Comparison of ENCODE assay signal across 18 cellular contexts in the genomic region with DNA sequence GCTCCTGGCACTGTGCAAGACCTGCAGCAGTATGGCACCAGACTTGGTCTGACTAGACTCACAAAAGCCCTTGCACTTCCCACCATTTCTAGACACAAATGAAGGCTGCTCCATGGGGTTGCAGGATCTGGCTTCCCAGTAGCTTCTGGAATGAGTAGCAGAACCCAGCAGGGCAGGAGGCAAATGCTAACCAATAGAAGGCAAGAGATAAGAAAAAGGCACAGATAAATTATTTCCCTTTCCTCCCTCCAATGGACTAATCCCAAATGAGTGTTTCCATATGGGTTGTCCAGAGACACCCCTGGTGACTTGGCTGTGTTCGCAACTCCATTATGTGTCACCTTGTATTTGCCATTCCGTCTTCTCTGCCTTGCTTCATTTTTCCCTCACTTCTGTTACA. TPM values are rescaled to one million over a fixed set of nuclear protein-coding genes. Genes with fewer than 3 reads are reported as not detected.
DNase-seq lines count a peak whose midpoint lies in the region; ATAC-seq and TF ChIP-seq lines count a peak whose summit lies in the region.
"Had no signal": no experiment of that assay in that cellular context is flagged by ENCODE, and none has a peak within 500 bp of the region (broad histone marks: within the 10 kb centered on the region; RNA-seq: fewer than 3 reads in every experiment).

No MANE protein-coding gene starts in this region.

- H4K20me1 ChIP-seq in GM23338 (replicated peaks; ENCODE audit: insufficient read depth) (no peaks in the 10 kb centered on the region), SK-N-SH (ENCODE audit: insufficient read depth) (no peaks in the 10 kb centered on the region)

- no peak for TF ChIP-seq POLR2A in heart left ventricle (IDR thresholded peaks at IDR 0.05)

- POLR2A ChIA-PET in SK-N-SH (lab: Yijun Ruan, JAX), result interaction anchor here (1.4 kb wide), 1 partner anchor 50 kb away, joined by 6 read pairs; a partner anchor contains a TSS

- 86% methylated on average over 2 of the region's 2 CpGs for WGBS in SK-N-SH (ENCODE audit: low lambda C conversion rate)
- WGBS in heart left ventricle, 4 donors, result 41 to 60% (median 52%) methylated on average over 2 of the region's 2 CpGs

- H3K4me2 ChIP-seq in GM23338 (peak overlapping the region; percentile 58), SK-N-SH (no peak overlapping the region)

- no peaks in the 10 kb centered on the region for H3K27me3 ChIP-seq in GM23338 (ENCODE audit: insufficient read depth)
- H3K27me3 ChIP-seq in SK-N-SH (ENCODE audit: insufficient read depth), result no peaks in the 10 kb centered on the region
- H3K27me3 ChIP-seq in heart left ventricle, result no peaks in the 10 kb centered on the region
- H3K27me3 ChIP-seq: SJSA1 had no signal

- H3K79me2 ChIP-seq in GM23338 (replicated peaks; ENCODE audit: insufficient read depth) (peaks cover 27% of the 10 kb centered on the region), SK-N-SH (ENCODE audit: insufficient read depth) (no peaks in the 10 kb centered on the region)

- intact Hi-C loops in heart left ventricle (cut with DNase I), result no loop called here

- DNase-seq in GM23338 (ENCODE audit: low spot score), result no peak
- DNase-seq in SK-N-SH, result peak; percentile 18
- DNase-seq in heart left ventricle, result no peak
- DNase-seq in mesothelial cell of epicardium (ENCODE audit: low spot score in 2 of 2, unreplicated experiment in 2 of 2), result no peak
- no peak for DNase-seq in effector CD4-positive, alpha-beta T cell
- no peak for DNase-seq in GM20000 (ENCODE audit: low spot score)
- no peak for DNase-seq in OCI-M2 (lab: John Stamatoyannopoulos, UW; ENCODE audit: unreplicated experiment)
- DNase-seq: AML-193; CD4-positive, alpha-beta memory T cell; DMS79 treated with DMSO at 0.1 percent for 48 hours; GF-D8; IMR-90; Kasumi-1; NCI-H1930; NCI-H2171 treated with DMSO at 0.1 percent for 48 hours; NCI-H510A; RPMI8226 had no signal

- H3F3A ChIP-seq in GM23338 (replicated peaks; ENCODE audit: low read depth) (0 out of 2 replicates have a peak, but pooled peaks cover 2% of the 10 kb centered on the region), SK-N-SH (replicated peaks; ENCODE audit: insufficient read depth) (no peaks in the 10 kb centered on the region)

- ATAC-seq in GM23338 (peak; percentile 19), heart left ventricle (peak in 3 of 4 donors; percentile 8 to 70 (median 60))

- CTCF ChIA-PET in SK-N-SH (lab: Yijun Ruan, JAX), result interaction anchor here (1.2 to 1.8 kb wide), 3 partner anchors 9 to 49 kb away, joined by 4 to 6 read pairs (median 4); no protein-coding TSS in a partner anchor

- H3K9me3 ChIP-seq in SK-N-SH (no peaks in the 10 kb centered on the region), heart left ventricle (no peaks in the 10 kb centered on the region)
- H3K9me3 ChIP-seq: SJSA1 had no signal

- peak overlapping the region; percentile 27; the same call in 1 of the 2 replicates for H3K27ac ChIP-seq in GM23338 (ENCODE audit: low read depth)
- H3K27ac ChIP-seq in SK-N-SH (ENCODE audit: low read depth in 2 of 2, low read length in 1 of 2), result peak overlapping the region in 1 of 2 experiments; percentile 96; a peak in 2 of 4 replicates
- H3K27ac ChIP-seq in heart left ventricle, result peak overlapping the region in 4 of 12 donors; percentile 3 to 38 (median 17)
- H3K27ac ChIP-seq: SJSA1 had no signal

- H3K9me3 Mint-ChIP-seq in GM23338 (no peaks in the 10 kb centered on the region), mesothelial cell of epicardium (no peaks in the 10 kb centered on the region)
- H3K9me3 Mint-ChIP-seq: CD4-positive, alpha-beta memory T cell had no signal

- no peak for TF ChIP-seq RAD21 in SK-N-SH (IDR thresholded peaks at IDR 0.05; ENCODE audit: low read length)

- peak overlapping the region; percentile 29; the same call in 1 of the 3 replicates for H3K4me3 Mint-ChIP-seq in GM23338
- no peak overlapping the region for H3K4me3 Mint-ChIP-seq in mesothelial cell of epicardium
- H3K4me3 Mint-ChIP-seq: CD4-positive, alpha-beta memory T cell had no signal

- H3K9ac ChIP-seq in SK-N-SH, result no peak overlapping the region

- H3K4me1 ChIP-seq in GM23338 (ENCODE audit: insufficient read depth) (peaks cover 59% of the 10 kb centered on the region), SK-N-SH (ENCODE audit: control insufficient read depth in 1 of 2, insufficient read depth in 2 of 2, low read depth in 1 of 2, low read length in 1 of 2) (peaks cover 0 to 63% of the 10 kb centered on the region in 2 experiments; a peak in 2 of 4 replicates), heart left ventricle (peaks cover 0 to 35% (median 10%) of the 10 kb centered on the region in 12 donors)
- H3K4me1 ChIP-seq: SJSA1 had no signal

- peaks cover 10% of the 10 kb centered on the region for H3K27me3 Mint-ChIP-seq in GM23338 (ENCODE audit: insufficient read depth, low read depth, poor library complexity)
- H3K27me3 Mint-ChIP-seq in mesothelial cell of epicardium (ENCODE audit: low read depth), result no peaks in the 10 kb centered on the region

- peaks cover 12% of the 10 kb centered on the region for H3K9me2 ChIP-seq in GM23338 (ENCODE audit: insufficient read depth)
- no peaks in the 10 kb centered on the region for H3K9me2 ChIP-seq in SK-N-SH

- H3K4me3 ChIP-seq in GM23338 (peak overlapping the region; percentile 0; the same call in 1 of the 2 replicates), SK-N-SH (ENCODE audit: low read depth in 2 of 2, low read length in 1 of 2) (no peak overlapping the region), heart left ventricle (no peak overlapping the region)
- H3K4me3 ChIP-seq: SJSA1 had no signal

- H2AFZ ChIP-seq in GM23338 (no peak overlapping the region), SK-N-SH (ENCODE audit: low read depth) (no peak overlapping the region)

- H3K36me3 Mint-ChIP-seq in GM23338 (ENCODE audit: low read depth) (peaks cover 5% of the 10 kb centered on the region; the same call in 2 of the 3 replicates), mesothelial cell of epicardium (no peaks in the 10 kb centered on the region)

- H3K36me3 ChIP-seq in GM23338 (ENCODE audit: insufficient read depth) (no peaks in the 10 kb centered on the region), SK-N-SH (replicated peaks in 1 of 2; ENCODE audit: control insufficient read depth in 1 of 2, insufficient read depth in 2 of 2, low read length in 1 of 2) (no peaks in the 10 kb centered on the region), heart left ventricle (no peaks in the 10 kb centered on the region)
- H3K36me3 ChIP-seq: SJSA1 had no signal

- peak in 1 of 2 experiments; percentile 80; a peak in 2 of 4 replicates for TF ChIP-seq EP300 in SK-N-SH (IDR thresholded peaks at IDR 0.05; ENCODE audit: borderline replicate concordance in 1 of 2, low read depth in 1 of 2, low read length in 1 of 2)

- no peak for TF ChIP-seq CTCF in GM23338 (conservative IDR thresholded peaks at IDR 0.05; ENCODE audit: low read depth in 2 of 2)
- no peak for TF ChIP-seq CTCF in SK-N-SH (IDR thresholded peaks at IDR 0.05)
- TF ChIP-seq CTCF in heart left ventricle (IDR thresholded peaks at IDR 0.05), result no peak
- TF ChIP-seq CTCF in mesothelial cell of epicardium (IDR thresholded peaks at IDR 0.05; ENCODE audit: unreplicated experiment), result no peak
- TF ChIP-seq CTCF in GM20000 (IDR thresholded peaks at IDR 0.05; ENCODE audit: extremely low read depth, missing control alignments), result no peak

- H3K4me1 Mint-ChIP-seq in GM23338, result peaks cover 63% of the 10 kb centered on the region
- peaks cover 39% of the 10 kb centered on the region for H3K4me1 Mint-ChIP-seq in mesothelial cell of epicardium

- peak overlapping the region; percentile 81 for H3K27ac Mint-ChIP-seq in GM23338
- H3K27ac Mint-ChIP-seq in mesothelial cell of epicardium, result peak overlapping the region; percentile 48
- H3K27ac Mint-ChIP-seq: CD4-positive, alpha-beta memory T cell had no signal

TF ChIP-seq in GM23338, 12 proteins besides CTCF, POLR2A, EP300 and RAD21 (continues in another document):
- TF ChIP-seq ZNF114 (CRISPR knock-in tag; IDR thresholded peaks at IDR 0.05), result no peak
- TF ChIP-seq JUNB (IDR thresholded peaks at IDR 0.05; ENCODE audit: unreplicated experiment), result no peak
- TF ChIP-seq CREB1 (CRISPR knock-in tag; IDR thresholded peaks at IDR 0.05; ENCODE audit: low read depth), result no peak

TF ChIP-seq in SK-N-SH, 30 proteins besides CTCF, POLR2A, EP300 and RAD21:
- peak; percentile 16 for TF ChIP-seq CHD2 (IDR thresholded peaks at IDR 0.05; ENCODE audit: low read length, partially characterized antibody)
- TF ChIP-seq NFIC (IDR thresholded peaks at IDR 0.05; ENCODE audit: borderline replicate concordance), result no peak
- peak; percentile 39 for TF ChIP-seq GATA2 (CRISPR knock-in tag; IDR thresholded peaks at IDR 0.05)
- TF ChIP-seq YY1 (IDR thresholded peaks at IDR 0.05; ENCODE audit: low read depth), result no peak
- no peak for TF ChIP-seq GABPA (IDR thresholded peaks at IDR 0.05; ENCODE audit: low read depth)
- TF ChIP-seq RCOR1 (IDR thresholded peaks at IDR 0.05; ENCODE audit: low read length), result peak; percentile 58; the same call in 1 of the 2 replicates

RNA-seq across cellular contexts. Expression of a gene that starts 49.7 kb away (rescaled TPM):
- total RNA-seq in GM23338 (2014; rRNA removed; shearing (Covaris generic)), result 28.8 and 29.6 TPM in 2 replicates
- 25.6 and 32.0 TPM in 2 replicates for polyA plus RNA-seq in GM23338 (2016; fragmentation: Nextera tagmentation; extraction: Ambion mirVana)
- polyA plus RNA-seq in SK-N-SH (2012; rRNA removed), result 3.6 and 7.2 TPM in 2 replicates
- polyA plus RNA-seq in SK-N-SH (2012; cell fraction: cytosol; rRNA removed), result 8.8 and 11.7 TPM in 2 replicates
- polyA plus RNA-seq in SK-N-SH (2012; cell fraction: nucleus; rRNA removed), result 5.3 and 9.8 TPM in 2 replicates
- 10 to 100 TPM; 38.8 to 53.1 (median 44.5) TPM for total RNA-seq in heart left ventricle
- polyA plus RNA-seq in heart left ventricle, result 10 to 100 TPM; 27.9 to 33.2 TPM
- total RNA-seq in mesothelial cell of epicardium, result 24.4 to 27.7 TPM (median 24.8 TPM) in 3 replicates
